ENCODE assay signal across 15 cellular contexts in the genomic region with DNA sequence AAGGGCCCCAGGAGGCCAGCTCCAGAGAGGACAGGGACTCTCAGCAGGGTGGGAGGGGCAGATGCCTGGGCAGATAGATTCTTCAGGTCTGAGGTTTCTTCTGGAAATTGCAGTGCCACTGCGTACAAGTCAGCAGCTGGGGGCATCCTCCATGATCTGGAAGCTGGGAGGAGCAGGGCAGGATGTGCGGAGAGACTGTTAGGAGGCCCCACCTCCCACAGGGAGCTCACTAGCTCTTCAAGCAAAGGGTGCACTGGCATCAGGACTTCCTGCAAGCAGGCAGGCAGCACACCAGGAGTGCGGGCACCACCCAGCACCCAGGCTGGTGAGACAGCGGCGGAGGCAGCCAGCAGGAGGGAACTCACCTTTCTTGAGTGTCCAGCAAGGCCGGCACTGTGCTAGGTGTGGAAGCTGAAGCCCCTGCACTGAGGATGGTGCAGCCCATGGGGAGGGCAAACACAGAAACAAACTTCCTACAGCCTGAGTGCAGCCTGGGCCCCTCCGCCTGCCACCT.
DNase-seq lines count a peak whose midpoint lies in the region; ATAC-seq, FAIRE-seq and TF ChIP-seq lines count a peak whose summit lies in the region.
"Had no signal": no experiment of that assay in that cellular context is flagged by ENCODE, and none has a peak within 500 bp of the region (broad histone marks: within the 10 kb centered on the region; RNA-seq: fewer than 3 reads in every experiment).

No MANE protein-coding gene starts in this region.

- no peaks in the 10 kb centered on the region for H3K27me3 Mint-ChIP-seq in type B pancreatic cell

- H3K79me2 ChIP-seq in OCI-LY1 (ENCODE audit: insufficient read depth, low read length) (no peaks in the 10 kb centered on the region), HepG2 (ENCODE audit: insufficient read depth, low read length) (no peaks in the 10 kb centered on the region)

- H3K36me3 ChIP-seq in heart right ventricle: no peaks in the 10 kb centered on the region
- no peaks in the 10 kb centered on the region for H3K36me3 ChIP-seq in OCI-LY1 (ENCODE audit: insufficient read depth, low read length)
- H3K36me3 ChIP-seq in HepG2 (replicated peaks in 1 of 2; ENCODE audit: control insufficient read depth in 1 of 2, insufficient read depth in 2 of 2, low read length in 2 of 2): no peaks in the 10 kb centered on the region
- H3K36me3 ChIP-seq: BE2C, breast epithelium, prostate gland, uterus had no signal

- no TSS peak for BruUV-seq in HepG2 (replicated peaks; lab: Mats Ljungman, UMichigan)

- no peaks in the 10 kb centered on the region; the same call in 1 of the 2 replicates for H3F3A ChIP-seq in OCI-LY1 (ENCODE audit: insufficient read depth, low read length)

- H3K9me2 ChIP-seq in OCI-LY1 (ENCODE audit: low read depth, low read length): no peaks in the 10 kb centered on the region

- DNase-seq in right cardiac atrium: peak in 1 of 3 donors; percentile 57
- DNase-seq in heart right ventricle: no peak
- no peak for DNase-seq in HepG2 (ENCODE audit: low spot score)
- DNase-seq in type B pancreatic cell (ENCODE audit: extremely low spot score, unreplicated experiment): peak; percentile 62
- no peak for DNase-seq in coronary artery (ENCODE audit: low spot score)
- no peak for DNase-seq in ecto neural progenitor cell (ENCODE audit: low spot score)
- DNase-seq: activated naive CD4-positive, alpha-beta T cell; BE2C; NCI-H446 treated with DMSO at 0.1 percent for 48 hours; uterus had no signal

- H3K9me3 Mint-ChIP-seq in type B pancreatic cell: no peaks in the 10 kb centered on the region
- H3K9me3 Mint-ChIP-seq: T-helper 2 cell treated with Interferon-gamma antibody and Interleukin-4, amounts not matched to agents 5 μg/mL and 100 μg/mL, for 36 hours had no signal

- no peak for TF ChIP-seq POLR2A in HepG2 (IDR thresholded peaks at IDR 0.05; ENCODE audit: insufficient read depth in 1 of 2, low read depth in 2 of 2, low read length in 2 of 2)

- no peaks in the 10 kb centered on the region for H3K27me3 ChIP-seq in right cardiac atrium (ENCODE audit: control insufficient read depth, insufficient read depth)
- H3K27me3 ChIP-seq in heart right ventricle: no peaks in the 10 kb centered on the region
- no peaks in the 10 kb centered on the region for H3K27me3 ChIP-seq in OCI-LY1 (ENCODE audit: insufficient read depth, low read length)
- H3K27me3 ChIP-seq in HepG2 (ENCODE audit: control insufficient read depth in 1 of 2, insufficient read depth in 2 of 2, low read length in 2 of 2): peaks cover 0 to 2% of the 10 kb centered on the region in 2 experiments; a peak in 3 of 5 replicates
- H3K27me3 ChIP-seq: BE2C, breast epithelium, uterus had no signal

- H3K27ac ChIP-seq in right cardiac atrium (ENCODE audit: low read length) (peak overlapping the region; percentile 33), heart right ventricle (peak overlapping the region in 1 of 10 donors; percentile 8), OCI-LY1 (ENCODE audit: low read depth, low read length, poor library complexity, severe bottlenecking) (peak overlapping the region; percentile 99), HepG2 (ENCODE audit: extremely low read length, insufficient read depth, low read length) (no peak overlapping the region), coronary artery (no peak overlapping the region)
- H3K27ac ChIP-seq: breast epithelium, prostate gland, uterus had no signal

- peak overlapping the region; percentile 20 for H3K4me3 Mint-ChIP-seq in type B pancreatic cell
- H3K4me3 Mint-ChIP-seq: T-helper 2 cell treated with Interferon-gamma antibody and Interleukin-4, amounts not matched to agents 5 μg/mL and 100 μg/mL, for 36 hours had no signal

- H4K20me1 ChIP-seq in OCI-LY1 (ENCODE audit: insufficient read depth, low read length): no peaks in the 10 kb centered on the region
- no peaks in the 10 kb centered on the region for H4K20me1 ChIP-seq in HepG2 (ENCODE audit: insufficient read depth, low read length)

- intact Hi-C loops in right cardiac atrium (cut with DNase I) (loop anchor here in 1 of 4 donors (5.0 kb wide), 1 partner anchor 96 kb away; no protein-coding TSS in a partner anchor), heart right ventricle (cut with DNase I) (loop anchor here in 5 of 10 donors (5.0 to 10.0 kb wide), 2 partner anchors 94 to 96 kb away; no protein-coding TSS in a partner anchor), HepG2 (cut with micrococcal nuclease; ENCODE audit: unreplicated experiment) (no loop called here)

- H3K9ac ChIP-seq in OCI-LY1 (ENCODE audit: low read length) (peak overlapping the region; percentile 88), HepG2 (ENCODE audit: insufficient read depth, low read depth, low read length) (no peak overlapping the region)

- POLR2A ChIA-PET in HepG2 (lab: Yijun Ruan, JAX): interaction anchor here (0.6 to 2.7 kb wide), 8 partner anchors 9 to 104 kb away, joined by 3 to 15 read pairs (median 4); a partner anchor contains a TSS

- in situ Hi-C loops in HepG2 (cut with HindIII; ENCODE audit: extremely low pct_ligation_motif_present, low pct_unique_long_range_greater_than_20kb): no loop called here

- H2AFZ ChIP-seq in OCI-LY1 (ENCODE audit: low read length) (no peak overlapping the region), HepG2 (ENCODE audit: low read length) (no peak overlapping the region)

- H3K9me3 ChIP-seq in right cardiac atrium (ENCODE audit: control insufficient read depth, low read length): no peaks in the 10 kb centered on the region
- H3K9me3 ChIP-seq in heart right ventricle: no peaks in the 10 kb centered on the region
- no peaks in the 10 kb centered on the region for H3K9me3 ChIP-seq in OCI-LY1 (ENCODE audit: low read length)
- no peaks in the 10 kb centered on the region for H3K9me3 ChIP-seq in HepG2 (ENCODE audit: low read length)
- H3K9me3 ChIP-seq: BE2C, breast epithelium, prostate gland, uterus had no signal

- H3K4me2 ChIP-seq in OCI-LY1 (ENCODE audit: low read length) (peak overlapping the region; percentile 79), HepG2 (ENCODE audit: low read depth, low read length) (peak overlapping the region; percentile 18; the same call in 1 of the 2 replicates)

- peaks cover 16% of the 10 kb centered on the region for H3K4me1 ChIP-seq in right cardiac atrium (ENCODE audit: control insufficient read depth, insufficient read depth, low read length)
- H3K4me1 ChIP-seq in heart right ventricle: peaks cover 2 to 46% (median 21%) of the 10 kb centered on the region in 9 donors
- peaks cover 98% of the 10 kb centered on the region for H3K4me1 ChIP-seq in OCI-LY1 (ENCODE audit: insufficient read depth, low read length, severe bottlenecking)
- peaks cover 77% of the 10 kb centered on the region for H3K4me1 ChIP-seq in HepG2 (ENCODE audit: insufficient read depth, low read length)
- H3K4me1 ChIP-seq: BE2C, breast epithelium, uterus had no signal

- FAIRE-seq in HepG2 (lab: Jason Lieb, UNC): no peak

- WGBS in right cardiac atrium: 76% methylated on average over 7 of the region's 7 CpGs
- WGBS in heart right ventricle, 2 donors: 87 to 92% methylated on average over 7 of the region's 7 CpGs
- 31% methylated on average over 6 of the region's 7 CpGs for WGBS in HepG2 (ENCODE audit: low lambda C conversion rate)

- TF ChIP-seq CTCF in heart right ventricle (IDR thresholded peaks at IDR 0.05) (no peak), OCI-LY1 (IDR thresholded peaks at IDR 0.05; ENCODE audit: low read length) (no peak), HepG2 (CRISPR knock-in tag; IDR thresholded peaks at IDR 0.05) (no peak), type B pancreatic cell (conservative IDR thresholded peaks at IDR 0.05) (no peak), coronary artery (IDR thresholded peaks at IDR 0.05) (no peak)

- H3K4me3 ChIP-seq in right cardiac atrium (ENCODE audit: low read length) (no peak overlapping the region), heart right ventricle (no peak overlapping the region), OCI-LY1 (ENCODE audit: low read depth, low read length, poor library complexity, severe bottlenecking) (peak overlapping the region; percentile 20), HepG2 (replicated peaks in 1 of 3; ENCODE audit: insufficient read depth in 1 of 3, low read depth in 2 of 3, low read length in 3 of 3) (0 out of 6 replicates have a peak overlapping the region, but pooled peaks of 1 of the 3 experiments have one; percentile 11), coronary artery (no peak overlapping the region)
- H3K4me3 ChIP-seq: breast epithelium, prostate gland, uterus had no signal

- no peak for TF ChIP-seq RAD21 in HepG2 (CRISPR knock-in tag; IDR thresholded peaks at IDR 0.05)

- no peak for TF ChIP-seq EP300 in HepG2 (IDR thresholded peaks at IDR 0.05; ENCODE audit: low read depth in 2 of 2, low read length in 2 of 2)
- no peak for TF ChIP-seq EP300 in HepG2 (CRISPR knock-in tag; IDR thresholded peaks at IDR 0.05; ENCODE audit: borderline replicate concordance)

- ATAC-seq in right cardiac atrium: peak in 1 of 2 donors; percentile 2
- ATAC-seq in heart right ventricle: no peak
- peak; percentile 37 for ATAC-seq in HepG2
- ATAC-seq in GM18867 (IDR thresholded peaks at IDR 0.05; ENCODE audit: unreplicated experiment): no peak

- H3K4me1 Mint-ChIP-seq in type B pancreatic cell (ENCODE audit: unreplicated experiment): peaks cover 43% of the 10 kb centered on the region

- no peak overlapping the region for H3K27ac Mint-ChIP-seq in type B pancreatic cell
- H3K27ac Mint-ChIP-seq: T-helper 2 cell treated with Interferon-gamma antibody and Interleukin-4, amounts not matched to agents 5 μg/mL and 100 μg/mL, for 36 hours had no signal

- CTCF ChIA-PET in HepG2 (lab: Yijun Ruan, JAX; ENCODE audit: low intra/inter-chr PET ratio, low total read pairs): no interaction called here

- H3K36me3 Mint-ChIP-seq in type B pancreatic cell: no peaks in the 10 kb centered on the region

TF ChIP-seq in HepG2, 621 proteins besides CTCF, POLR2A, EP300 and RAD21 (continues in another document):
- no peak for TF ChIP-seq ZNF296 (CRISPR knock-in tag; conservative IDR thresholded peaks at IDR 0.05)
- TF ChIP-seq, protein P1, sequence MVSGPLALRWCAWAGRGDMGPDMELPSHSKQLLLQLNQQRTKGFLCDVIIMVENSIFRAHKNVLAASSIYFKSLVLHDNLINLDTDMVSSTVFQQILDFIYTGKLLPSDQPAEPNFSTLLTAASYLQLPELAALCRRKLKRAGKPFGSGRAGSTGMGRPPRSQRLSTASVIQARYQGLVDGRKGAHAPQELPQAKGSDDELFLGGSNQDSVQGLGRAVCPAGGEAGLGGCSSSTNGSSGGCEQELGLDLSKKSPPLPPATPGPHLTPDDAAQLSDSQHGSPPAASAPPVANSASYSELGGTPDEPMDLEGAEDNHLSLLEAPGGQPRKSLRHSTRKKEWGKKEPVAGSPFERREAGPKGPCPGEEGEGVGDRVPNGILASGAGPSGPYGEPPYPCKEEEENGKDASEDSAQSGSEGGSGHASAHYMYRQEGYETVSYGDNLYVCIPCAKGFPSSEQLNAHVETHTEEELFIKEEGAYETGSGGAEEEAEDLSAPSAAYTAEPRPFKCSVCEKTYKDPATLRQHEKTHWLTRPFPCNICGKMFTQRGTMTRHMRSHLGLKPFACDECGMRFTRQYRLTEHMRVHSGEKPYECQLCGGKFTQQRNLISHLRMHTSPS (CRISPR knock-in tag; IDR thresholded peaks at IDR 0.05; ENCODE audit: low read depth): peak; percentile 37; the same call in 1 of the 2 replicates
- no peak for TF ChIP-seq RAD51 (IDR thresholded peaks at IDR 0.05; ENCODE audit: borderline replicate concordance)
- TF ChIP-seq ZNF350 (CRISPR knock-in tag; IDR thresholded peaks at IDR 0.05; ENCODE audit: borderline replicate concordance, low read depth): 0 out of 2 replicates have a peak, but pooled peaks have one; percentile 37

Comparison
In these comparisons a context has a peak if more than half of its experiments do, and no peak if none do; other contexts are left out.
1. H3K27ac ChIP-seq: peak in right cardiac atrium (single experiment) and OCI-LY1 (single experiment); none in HepG2 (single experiment) and coronary artery (0 of 2).